Comparison of ENCODE assay signal across 1 cellular context in the genomic region with DNA sequence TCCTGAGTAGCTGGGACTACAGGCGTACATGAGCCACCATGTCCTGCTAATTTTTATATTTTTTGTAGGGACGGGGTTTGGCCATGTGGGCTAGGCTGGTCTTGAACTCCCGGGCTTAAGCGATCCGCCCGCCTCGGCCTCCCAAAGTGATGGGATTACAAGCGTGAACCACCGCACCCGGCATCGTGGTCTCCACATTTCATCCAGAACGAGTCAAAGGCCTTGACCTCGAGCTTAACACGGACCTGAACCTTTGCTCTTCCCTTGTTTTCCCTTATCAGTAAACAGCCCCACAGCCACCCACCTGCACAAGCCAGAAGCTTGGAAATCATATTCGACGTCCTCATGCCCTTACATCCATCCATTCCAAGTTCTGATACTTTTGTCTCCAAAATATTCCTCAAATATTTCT.
TF ChIP-seq lines count a peak whose summit lies in the region.

No MANE protein-coding gene starts in this region.

TF ChIP-seq in HepG2, 621 proteins besides CTCF, POLR2A, EP300 and RAD21 (continued from another document):
- TF ChIP-seq ZBTB39 (CRISPR knock-in tag; IDR thresholded peaks at IDR 0.05) (no peak), ETV5 (CRISPR knock-in tag; IDR thresholded peaks at IDR 0.05; ENCODE audit: borderline replicate concordance) (peak; percentile 12; the same call in 1 of the 2 replicates), RARG (CRISPR knock-in tag; IDR thresholded peaks at IDR 0.05; ENCODE audit: low read depth) (no peak), MIER2 (CRISPR knock-in tag; IDR thresholded peaks at IDR 0.05) (peak; percentile 59; the same call in 1 of the 2 replicates), MLXIP (CRISPR knock-in tag; IDR thresholded peaks at IDR 0.05; ENCODE audit: borderline replicate concordance) (0 out of 2 replicates have a peak, but pooled peaks have one; percentile 24), BHLHE40 (IDR thresholded peaks at IDR 0.05; ENCODE audit: low read length) (no peak), ZNF263 (CRISPR knock-in tag; IDR thresholded peaks at IDR 0.05) (peak; percentile 77), PTBP1 (IDR thresholded peaks at IDR 0.05; ENCODE audit: low read depth, low read length, poor library complexity, severe bottlenecking) (no peak), HNF4G (IDR thresholded peaks at IDR 0.05; ENCODE audit: borderline replicate concordance, low read depth, low read length) (peak; percentile 87), HNF4G (CRISPR knock-in tag; IDR thresholded peaks at IDR 0.05; ENCODE audit: borderline replicate concordance, low read depth) (peak; percentile 93), ZNF788 (CRISPR knock-in tag; IDR thresholded peaks at IDR 0.05; ENCODE audit: borderline replicate concordance) (peak; percentile 83; the same call in 1 of the 2 replicates), ZNF235 (CRISPR knock-in tag; IDR thresholded peaks at IDR 0.05; ENCODE audit: borderline replicate concordance) (no peak), SMAD3 (CRISPR knock-in tag; IDR thresholded peaks at IDR 0.05) (peak; percentile 71; the same call in 1 of the 2 replicates), ZNF782 (CRISPR knock-in tag; IDR thresholded peaks at IDR 0.05; ENCODE audit: borderline replicate concordance) (no peak), RELA (CRISPR knock-in tag; IDR thresholded peaks at IDR 0.05) (no peak), ZBTB25 (CRISPR knock-in tag; IDR thresholded peaks at IDR 0.05) (peak; percentile 72; the same call in 1 of the 2 replicates), PATZ1 (CRISPR knock-in tag; IDR thresholded peaks at IDR 0.05) (peak; percentile 87), KDM3A (CRISPR knock-in tag; IDR thresholded peaks at IDR 0.05; ENCODE audit: low read depth) (no peak; the same call in 1 of the 2 replicates), ZNF777 (CRISPR knock-in tag; IDR thresholded peaks at IDR 0.05) (no peak; the same call in 1 of the 2 replicates), ZFP82 (CRISPR knock-in tag; IDR thresholded peaks at IDR 0.05; ENCODE audit: borderline replicate concordance) (no peak; the same call in 1 of the 2 replicates), FOXO1 (CRISPR knock-in tag; IDR thresholded peaks at IDR 0.05) (peak; percentile 96)
- TF ChIP-seq, protein P1, sequence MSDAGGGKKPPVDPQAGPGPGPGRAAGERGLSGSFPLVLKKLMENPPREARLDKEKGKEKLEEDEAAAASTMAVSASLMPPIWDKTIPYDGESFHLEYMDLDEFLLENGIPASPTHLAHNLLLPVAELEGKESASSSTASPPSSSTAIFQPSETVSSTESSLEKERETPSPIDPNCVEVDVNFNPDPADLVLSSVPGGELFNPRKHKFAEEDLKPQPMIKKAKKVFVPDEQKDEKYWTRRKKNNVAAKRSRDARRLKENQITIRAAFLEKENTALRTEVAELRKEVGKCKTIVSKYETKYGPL (CRISPR knock-in tag; IDR thresholded peaks at IDR 0.05), result no peak
- TF ChIP-seq, protein P2, sequence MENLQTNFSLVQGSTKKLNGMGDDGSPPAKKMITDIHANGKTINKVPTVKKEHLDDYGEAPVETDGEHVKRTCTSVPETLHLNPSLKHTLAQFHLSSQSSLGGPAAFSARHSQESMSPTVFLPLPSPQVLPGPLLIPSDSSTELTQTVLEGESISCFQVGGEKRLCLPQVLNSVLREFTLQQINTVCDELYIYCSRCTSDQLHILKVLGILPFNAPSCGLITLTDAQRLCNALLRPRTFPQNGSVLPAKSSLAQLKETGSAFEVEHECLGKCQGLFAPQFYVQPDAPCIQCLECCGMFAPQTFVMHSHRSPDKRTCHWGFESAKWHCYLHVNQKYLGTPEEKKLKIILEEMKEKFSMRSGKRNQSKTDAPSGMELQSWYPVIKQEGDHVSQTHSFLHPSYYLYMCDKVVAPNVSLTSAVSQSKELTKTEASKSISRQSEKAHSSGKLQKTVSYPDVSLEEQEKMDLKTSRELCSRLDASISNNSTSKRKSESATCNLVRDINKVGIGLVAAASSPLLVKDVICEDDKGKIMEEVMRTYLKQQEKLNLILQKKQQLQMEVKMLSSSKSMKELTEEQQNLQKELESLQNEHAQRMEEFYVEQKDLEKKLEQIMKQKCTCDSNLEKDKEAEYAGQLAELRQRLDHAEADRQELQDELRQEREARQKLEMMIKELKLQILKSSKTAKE (CRISPR knock-in tag; IDR thresholded peaks at IDR 0.05; ENCODE audit: borderline replicate concordance), result peak; percentile 69; the same call in 1 of the 2 replicates
- TF ChIP-seq, protein P3, sequence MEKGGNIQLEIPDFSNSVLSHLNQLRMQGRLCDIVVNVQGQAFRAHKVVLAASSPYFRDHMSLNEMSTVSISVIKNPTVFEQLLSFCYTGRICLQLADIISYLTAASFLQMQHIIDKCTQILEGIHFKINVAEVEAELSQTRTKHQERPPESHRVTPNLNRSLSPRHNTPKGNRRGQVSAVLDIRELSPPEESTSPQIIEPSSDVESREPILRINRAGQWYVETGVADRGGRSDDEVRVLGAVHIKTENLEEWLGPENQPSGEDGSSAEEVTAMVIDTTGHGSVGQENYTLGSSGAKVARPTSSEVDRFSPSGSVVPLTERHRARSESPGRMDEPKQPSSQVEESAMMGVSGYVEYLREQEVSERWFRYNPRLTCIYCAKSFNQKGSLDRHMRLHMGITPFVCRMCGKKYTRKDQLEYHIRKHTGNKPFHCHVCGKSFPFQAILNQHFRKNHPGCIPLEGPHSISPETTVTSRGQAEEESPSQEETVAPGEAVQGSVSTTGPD (CRISPR knock-in tag; IDR thresholded peaks at IDR 0.05), result no peak
